ENCODE assay signal across 1 cellular context in the genomic region with DNA sequence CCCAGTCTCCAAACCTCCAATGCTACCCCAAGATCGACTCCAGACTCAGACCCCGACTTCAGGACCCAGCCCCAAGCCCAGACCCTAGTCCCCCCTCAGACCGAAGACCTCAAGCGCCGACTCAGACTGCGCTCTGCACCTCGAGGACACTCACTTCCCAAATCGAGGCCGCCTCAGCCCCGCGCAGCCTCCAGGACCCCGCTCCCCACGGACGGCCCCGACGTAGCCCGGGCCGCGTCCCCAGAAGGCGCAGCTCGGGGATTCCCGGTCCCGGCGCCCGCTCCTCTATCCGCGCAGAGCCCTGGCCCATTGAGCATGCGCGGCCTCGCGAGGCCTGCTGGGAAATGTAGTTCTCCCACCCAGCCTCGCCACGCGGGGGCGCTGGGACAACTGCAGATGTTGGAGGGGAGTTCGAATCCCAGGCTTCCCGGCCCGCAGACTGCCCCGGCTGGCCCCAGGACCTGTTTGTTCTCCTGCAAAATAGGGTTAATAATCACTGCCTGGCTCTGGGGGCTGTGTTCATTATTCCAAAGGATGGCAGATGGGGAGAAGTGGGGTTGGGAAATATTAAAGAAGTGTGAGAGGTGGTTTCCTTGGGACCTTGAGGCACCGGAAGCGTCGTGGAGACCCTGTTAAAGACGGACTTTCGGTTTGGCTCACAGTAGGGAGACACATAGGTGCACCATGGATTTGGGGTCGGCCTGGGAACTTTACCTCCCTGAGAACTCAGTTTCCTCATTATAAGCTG.
TF ChIP-seq lines count a peak whose summit lies in the region.

A gene with protein sequence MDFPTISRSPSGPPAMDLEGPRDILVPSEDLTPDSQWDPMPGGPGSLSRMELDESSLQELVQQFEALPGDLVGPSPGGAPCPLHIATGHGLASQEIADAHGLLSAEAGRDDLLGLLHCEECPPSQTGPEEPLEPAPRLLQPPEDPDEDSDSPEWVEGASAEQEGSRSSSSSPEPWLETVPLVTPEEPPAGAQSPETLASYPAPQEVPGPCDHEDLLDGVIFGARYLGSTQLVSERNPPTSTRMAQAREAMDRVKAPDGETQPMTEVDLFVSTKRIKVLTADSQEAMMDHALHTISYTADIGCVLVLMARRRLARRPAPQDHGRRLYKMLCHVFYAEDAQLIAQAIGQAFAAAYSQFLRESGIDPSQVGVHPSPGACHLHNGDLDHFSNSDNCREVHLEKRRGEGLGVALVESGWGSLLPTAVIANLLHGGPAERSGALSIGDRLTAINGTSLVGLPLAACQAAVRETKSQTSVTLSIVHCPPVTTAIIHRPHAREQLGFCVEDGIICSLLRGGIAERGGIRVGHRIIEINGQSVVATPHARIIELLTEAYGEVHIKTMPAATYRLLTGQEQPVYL (minus strand): TSS at position 311 of the 748 bp plus-strand sequence. CDS start 1,428 bp downstream, outside the sequence.

TF ChIP-seq in GM12878, 131 proteins besides CTCF, POLR2A, EP300 and RAD21 (continued from another document and continues in another):
- TF ChIP-seq, protein P1, sequence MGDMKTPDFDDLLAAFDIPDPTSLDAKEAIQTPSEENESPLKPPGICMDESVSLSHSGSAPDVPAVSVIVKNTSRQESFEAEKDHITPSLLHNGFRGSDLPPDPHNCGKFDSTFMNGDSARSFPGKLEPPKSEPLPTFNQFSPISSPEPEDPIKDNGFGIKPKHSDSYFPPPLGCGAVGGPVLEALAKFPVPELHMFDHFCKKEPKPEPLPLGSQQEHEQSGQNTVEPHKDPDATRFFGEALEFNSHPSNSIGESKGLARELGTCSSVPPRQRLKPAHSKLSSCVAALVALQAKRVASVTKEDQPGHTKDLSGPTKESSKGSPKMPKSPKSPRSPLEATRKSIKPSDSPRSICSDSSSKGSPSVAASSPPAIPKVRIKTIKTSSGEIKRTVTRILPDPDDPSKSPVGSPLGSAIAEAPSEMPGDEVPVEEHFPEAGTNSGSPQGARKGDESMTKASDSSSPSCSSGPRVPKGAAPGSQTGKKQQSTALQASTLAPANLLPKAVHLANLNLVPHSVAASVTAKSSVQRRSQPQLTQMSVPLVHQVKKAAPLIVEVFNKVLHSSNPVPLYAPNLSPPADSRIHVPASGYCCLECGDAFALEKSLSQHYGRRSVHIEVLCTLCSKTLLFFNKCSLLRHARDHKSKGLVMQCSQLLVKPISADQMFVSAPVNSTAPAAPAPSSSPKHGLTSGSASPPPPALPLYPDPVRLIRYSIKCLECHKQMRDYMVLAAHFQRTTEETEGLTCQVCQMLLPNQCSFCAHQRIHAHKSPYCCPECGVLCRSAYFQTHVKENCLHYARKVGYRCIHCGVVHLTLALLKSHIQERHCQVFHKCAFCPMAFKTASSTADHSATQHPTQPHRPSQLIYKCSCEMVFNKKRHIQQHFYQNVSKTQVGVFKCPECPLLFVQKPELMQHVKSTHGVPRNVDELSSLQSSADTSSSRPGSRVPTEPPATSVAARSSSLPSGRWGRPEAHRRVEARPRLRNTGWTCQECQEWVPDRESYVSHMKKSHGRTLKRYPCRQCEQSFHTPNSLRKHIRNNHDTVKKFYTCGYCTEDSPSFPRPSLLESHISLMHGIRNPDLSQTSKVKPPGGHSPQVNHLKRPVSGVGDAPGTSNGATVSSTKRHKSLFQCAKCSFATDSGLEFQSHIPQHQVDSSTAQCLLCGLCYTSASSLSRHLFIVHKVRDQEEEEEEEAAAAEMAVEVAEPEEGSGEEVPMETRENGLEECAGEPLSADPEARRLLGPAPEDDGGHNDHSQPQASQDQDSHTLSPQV (IDR thresholded peaks at IDR 0.05), result no peak
- TF ChIP-seq RAD51 (IDR thresholded peaks at IDR 0.05) (no peak; the same call in 1 of the 2 replicates), CBX5 (IDR thresholded peaks at IDR 0.05; ENCODE audit: low read depth) (no peak), ASH2L (IDR thresholded peaks at IDR 0.05; ENCODE audit: borderline replicate concordance, low read depth) (no peak), MXI1 (IDR thresholded peaks at IDR 0.05; ENCODE audit: low read depth, low read length) (0 out of 2 replicates have a peak, but pooled peaks have one; percentile 41), ZZZ3 (IDR thresholded peaks at IDR 0.05; ENCODE audit: control insufficient read depth, insufficient read length, low read depth) (no peak), SRF (IDR thresholded peaks at IDR 0.05; ENCODE audit: low read depth in 2 of 2, low read length in 2 of 2) (0 out of 4 replicates have a peak, but pooled peaks of 1 of the 2 experiments have one; percentile 21), CBX3 (IDR thresholded peaks at IDR 0.05; ENCODE audit: borderline replicate concordance, low read depth) (no peak), ETV6 (conservative IDR thresholded peaks at IDR 0.05 in 1 of 2, IDR thresholded peaks at IDR 0.05 in 1 of 2; ENCODE audit: borderline replicate concordance in 1 of 2, low read depth in 1 of 2) (no peak), NR2C1 (IDR thresholded peaks at IDR 0.05) (no peak; the same call in 1 of the 2 replicates), IRF4 (IDR thresholded peaks at IDR 0.05; ENCODE audit: low read depth, low read length) (no peak), KDM1A (IDR thresholded peaks at IDR 0.05; ENCODE audit: borderline replicate concordance) (no peak), CHD4 (IDR thresholded peaks at IDR 0.05) (no peak), EZH2 (IDR thresholded peaks at IDR 0.05; ENCODE audit: borderline replicate concordance, control insufficient read depth, low read depth, low read length) (no peak), BRCA1 (IDR thresholded peaks at IDR 0.05; ENCODE audit: low read depth, low read length) (no peak), MTA3 (IDR thresholded peaks at IDR 0.05; ENCODE audit: borderline replicate concordance, low read length) (no peak), POLR2AphosphoS2 (IDR thresholded peaks at IDR 0.05; ENCODE audit: low read depth, low read length) (peak; percentile 75), HDAC2 (IDR thresholded peaks at IDR 0.05) (no peak), CBFB (IDR thresholded peaks at IDR 0.05; ENCODE audit: low read depth) (0 out of 2 replicates have a peak, but pooled peaks have one; percentile 51)
- TF ChIP-seq, protein P2, sequence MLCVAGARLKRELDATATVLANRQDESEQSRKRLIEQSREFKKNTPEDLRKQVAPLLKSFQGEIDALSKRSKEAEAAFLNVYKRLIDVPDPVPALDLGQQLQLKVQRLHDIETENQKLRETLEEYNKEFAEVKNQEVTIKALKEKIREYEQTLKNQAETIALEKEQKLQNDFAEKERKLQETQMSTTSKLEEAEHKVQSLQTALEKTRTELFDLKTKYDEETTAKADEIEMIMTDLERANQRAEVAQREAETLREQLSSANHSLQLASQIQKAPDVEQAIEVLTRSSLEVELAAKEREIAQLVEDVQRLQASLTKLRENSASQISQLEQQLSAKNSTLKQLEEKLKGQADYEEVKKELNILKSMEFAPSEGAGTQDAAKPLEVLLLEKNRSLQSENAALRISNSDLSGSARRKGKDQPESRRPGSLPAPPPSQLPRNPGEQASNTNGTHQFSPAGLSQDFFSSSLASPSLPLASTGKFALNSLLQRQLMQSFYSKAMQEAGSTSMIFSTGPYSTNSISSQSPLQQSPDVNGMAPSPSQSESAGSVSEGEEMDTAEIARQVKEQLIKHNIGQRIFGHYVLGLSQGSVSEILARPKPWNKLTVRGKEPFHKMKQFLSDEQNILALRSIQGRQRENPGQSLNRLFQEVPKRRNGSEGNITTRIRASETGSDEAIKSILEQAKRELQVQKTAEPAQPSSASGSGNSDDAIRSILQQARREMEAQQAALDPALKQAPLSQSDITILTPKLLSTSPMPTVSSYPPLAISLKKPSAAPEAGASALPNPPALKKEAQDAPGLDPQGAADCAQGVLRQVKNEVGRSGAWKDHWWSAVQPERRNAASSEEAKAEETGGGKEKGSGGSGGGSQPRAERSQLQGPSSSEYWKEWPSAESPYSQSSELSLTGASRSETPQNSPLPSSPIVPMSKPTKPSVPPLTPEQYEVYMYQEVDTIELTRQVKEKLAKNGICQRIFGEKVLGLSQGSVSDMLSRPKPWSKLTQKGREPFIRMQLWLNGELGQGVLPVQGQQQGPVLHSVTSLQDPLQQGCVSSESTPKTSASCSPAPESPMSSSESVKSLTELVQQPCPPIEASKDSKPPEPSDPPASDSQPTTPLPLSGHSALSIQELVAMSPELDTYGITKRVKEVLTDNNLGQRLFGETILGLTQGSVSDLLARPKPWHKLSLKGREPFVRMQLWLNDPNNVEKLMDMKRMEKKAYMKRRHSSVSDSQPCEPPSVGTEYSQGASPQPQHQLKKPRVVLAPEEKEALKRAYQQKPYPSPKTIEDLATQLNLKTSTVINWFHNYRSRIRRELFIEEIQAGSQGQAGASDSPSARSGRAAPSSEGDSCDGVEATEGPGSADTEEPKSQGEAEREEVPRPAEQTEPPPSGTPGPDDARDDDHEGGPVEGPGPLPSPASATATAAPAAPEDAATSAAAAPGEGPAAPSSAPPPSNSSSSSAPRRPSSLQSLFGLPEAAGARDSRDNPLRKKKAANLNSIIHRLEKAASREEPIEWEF (IDR thresholded peaks at IDR 0.05; ENCODE audit: insufficient replicate concordance, low read depth, low read length), result no peak
- TF ChIP-seq, protein P3, sequence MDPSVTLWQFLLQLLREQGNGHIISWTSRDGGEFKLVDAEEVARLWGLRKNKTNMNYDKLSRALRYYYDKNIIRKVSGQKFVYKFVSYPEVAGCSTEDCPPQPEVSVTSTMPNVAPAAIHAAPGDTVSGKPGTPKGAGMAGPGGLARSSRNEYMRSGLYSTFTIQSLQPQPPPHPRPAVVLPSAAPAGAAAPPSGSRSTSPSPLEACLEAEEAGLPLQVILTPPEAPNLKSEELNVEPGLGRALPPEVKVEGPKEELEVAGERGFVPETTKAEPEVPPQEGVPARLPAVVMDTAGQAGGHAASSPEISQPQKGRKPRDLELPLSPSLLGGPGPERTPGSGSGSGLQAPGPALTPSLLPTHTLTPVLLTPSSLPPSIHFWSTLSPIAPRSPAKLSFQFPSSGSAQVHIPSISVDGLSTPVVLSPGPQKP (IDR thresholded peaks at IDR 0.05; ENCODE audit: low read depth, low read length), result no peak; the same call in 1 of the 2 replicates
- TF ChIP-seq, protein P4, sequence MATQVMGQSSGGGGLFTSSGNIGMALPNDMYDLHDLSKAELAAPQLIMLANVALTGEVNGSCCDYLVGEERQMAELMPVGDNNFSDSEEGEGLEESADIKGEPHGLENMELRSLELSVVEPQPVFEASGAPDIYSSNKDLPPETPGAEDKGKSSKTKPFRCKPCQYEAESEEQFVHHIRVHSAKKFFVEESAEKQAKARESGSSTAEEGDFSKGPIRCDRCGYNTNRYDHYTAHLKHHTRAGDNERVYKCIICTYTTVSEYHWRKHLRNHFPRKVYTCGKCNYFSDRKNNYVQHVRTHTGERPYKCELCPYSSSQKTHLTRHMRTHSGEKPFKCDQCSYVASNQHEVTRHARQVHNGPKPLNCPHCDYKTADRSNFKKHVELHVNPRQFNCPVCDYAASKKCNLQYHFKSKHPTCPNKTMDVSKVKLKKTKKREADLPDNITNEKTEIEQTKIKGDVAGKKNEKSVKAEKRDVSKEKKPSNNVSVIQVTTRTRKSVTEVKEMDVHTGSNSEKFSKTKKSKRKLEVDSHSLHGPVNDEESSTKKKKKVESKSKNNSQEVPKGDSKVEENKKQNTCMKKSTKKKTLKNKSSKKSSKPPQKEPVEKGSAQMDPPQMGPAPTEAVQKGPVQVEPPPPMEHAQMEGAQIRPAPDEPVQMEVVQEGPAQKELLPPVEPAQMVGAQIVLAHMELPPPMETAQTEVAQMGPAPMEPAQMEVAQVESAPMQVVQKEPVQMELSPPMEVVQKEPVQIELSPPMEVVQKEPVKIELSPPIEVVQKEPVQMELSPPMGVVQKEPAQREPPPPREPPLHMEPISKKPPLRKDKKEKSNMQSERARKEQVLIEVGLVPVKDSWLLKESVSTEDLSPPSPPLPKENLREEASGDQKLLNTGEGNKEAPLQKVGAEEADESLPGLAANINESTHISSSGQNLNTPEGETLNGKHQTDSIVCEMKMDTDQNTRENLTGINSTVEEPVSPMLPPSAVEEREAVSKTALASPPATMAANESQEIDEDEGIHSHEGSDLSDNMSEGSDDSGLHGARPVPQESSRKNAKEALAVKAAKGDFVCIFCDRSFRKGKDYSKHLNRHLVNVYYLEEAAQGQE (IDR thresholded peaks at IDR 0.05; ENCODE audit: low read depth, low read length), result no peak
- TF ChIP-seq, protein P5, sequence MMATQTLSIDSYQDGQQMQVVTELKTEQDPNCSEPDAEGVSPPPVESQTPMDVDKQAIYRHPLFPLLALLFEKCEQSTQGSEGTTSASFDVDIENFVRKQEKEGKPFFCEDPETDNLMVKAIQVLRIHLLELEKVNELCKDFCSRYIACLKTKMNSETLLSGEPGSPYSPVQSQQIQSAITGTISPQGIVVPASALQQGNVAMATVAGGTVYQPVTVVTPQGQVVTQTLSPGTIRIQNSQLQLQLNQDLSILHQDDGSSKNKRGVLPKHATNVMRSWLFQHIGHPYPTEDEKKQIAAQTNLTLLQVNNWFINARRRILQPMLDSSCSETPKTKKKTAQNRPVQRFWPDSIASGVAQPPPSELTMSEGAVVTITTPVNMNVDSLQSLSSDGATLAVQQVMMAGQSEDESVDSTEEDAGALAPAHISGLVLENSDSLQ (IDR thresholded peaks at IDR 0.05), result no peak
- TF ChIP-seq, protein P6, sequence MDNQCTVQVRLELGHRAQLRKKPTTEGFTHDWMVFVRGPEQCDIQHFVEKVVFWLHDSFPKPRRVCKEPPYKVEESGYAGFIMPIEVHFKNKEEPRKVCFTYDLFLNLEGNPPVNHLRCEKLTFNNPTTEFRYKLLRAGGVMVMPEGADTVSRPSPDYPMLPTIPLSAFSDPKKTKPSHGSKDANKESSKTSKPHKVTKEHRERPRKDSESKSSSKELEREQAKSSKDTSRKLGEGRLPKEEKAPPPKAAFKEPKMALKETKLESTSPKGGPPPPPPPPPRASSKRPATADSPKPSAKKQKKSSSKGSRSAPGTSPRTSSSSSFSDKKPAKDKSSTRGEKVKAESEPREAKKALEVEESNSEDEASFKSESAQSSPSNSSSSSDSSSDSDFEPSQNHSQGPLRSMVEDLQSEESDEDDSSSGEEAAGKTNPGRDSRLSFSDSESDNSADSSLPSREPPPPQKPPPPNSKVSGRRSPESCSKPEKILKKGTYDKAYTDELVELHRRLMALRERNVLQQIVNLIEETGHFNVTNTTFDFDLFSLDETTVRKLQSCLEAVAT (IDR thresholded peaks at IDR 0.05), result peak; percentile 93
- TF ChIP-seq, protein P7, sequence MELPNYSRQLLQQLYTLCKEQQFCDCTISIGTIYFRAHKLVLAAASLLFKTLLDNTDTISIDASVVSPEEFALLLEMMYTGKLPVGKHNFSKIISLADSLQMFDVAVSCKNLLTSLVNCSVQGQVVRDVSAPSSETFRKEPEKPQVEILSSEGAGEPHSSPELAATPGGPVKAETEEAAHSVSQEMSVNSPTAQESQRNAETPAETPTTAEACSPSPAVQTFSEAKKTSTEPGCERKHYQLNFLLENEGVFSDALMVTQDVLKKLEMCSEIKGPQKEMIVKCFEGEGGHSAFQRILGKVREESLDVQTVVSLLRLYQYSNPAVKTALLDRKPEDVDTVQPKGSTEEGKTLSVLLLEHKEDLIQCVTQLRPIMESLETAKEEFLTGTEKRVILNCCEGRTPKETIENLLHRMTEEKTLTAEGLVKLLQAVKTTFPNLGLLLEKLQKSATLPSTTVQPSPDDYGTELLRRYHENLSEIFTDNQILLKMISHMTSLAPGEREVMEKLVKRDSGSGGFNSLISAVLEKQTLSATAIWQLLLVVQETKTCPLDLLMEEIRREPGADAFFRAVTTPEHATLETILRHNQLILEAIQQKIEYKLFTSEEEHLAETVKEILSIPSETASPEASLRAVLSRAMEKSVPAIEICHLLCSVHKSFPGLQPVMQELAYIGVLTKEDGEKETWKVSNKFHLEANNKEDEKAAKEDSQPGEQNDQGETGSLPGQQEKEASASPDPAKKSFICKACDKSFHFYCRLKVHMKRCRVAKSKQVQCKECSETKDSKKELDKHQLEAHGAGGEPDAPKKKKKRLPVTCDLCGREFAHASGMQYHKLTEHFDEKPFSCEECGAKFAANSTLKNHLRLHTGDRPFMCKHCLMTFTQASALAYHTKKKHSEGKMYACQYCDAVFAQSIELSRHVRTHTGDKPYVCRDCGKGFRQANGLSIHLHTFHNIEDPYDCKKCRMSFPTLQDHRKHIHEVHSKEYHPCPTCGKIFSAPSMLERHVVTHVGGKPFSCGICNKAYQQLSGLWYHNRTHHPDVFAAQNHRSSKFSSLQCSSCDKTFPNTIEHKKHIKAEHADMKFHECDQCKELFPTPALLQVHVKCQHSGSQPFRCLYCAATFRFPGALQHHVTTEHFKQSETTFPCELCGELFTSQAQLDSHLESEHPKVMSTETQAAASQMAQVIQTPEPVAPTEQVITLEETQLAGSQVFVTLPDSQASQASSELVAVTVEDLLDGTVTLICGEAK (IDR thresholded peaks at IDR 0.05; ENCODE audit: borderline replicate concordance), result peak; percentile 88
